ENCODE assay signal across 16 cellular contexts in the genomic region with DNA sequence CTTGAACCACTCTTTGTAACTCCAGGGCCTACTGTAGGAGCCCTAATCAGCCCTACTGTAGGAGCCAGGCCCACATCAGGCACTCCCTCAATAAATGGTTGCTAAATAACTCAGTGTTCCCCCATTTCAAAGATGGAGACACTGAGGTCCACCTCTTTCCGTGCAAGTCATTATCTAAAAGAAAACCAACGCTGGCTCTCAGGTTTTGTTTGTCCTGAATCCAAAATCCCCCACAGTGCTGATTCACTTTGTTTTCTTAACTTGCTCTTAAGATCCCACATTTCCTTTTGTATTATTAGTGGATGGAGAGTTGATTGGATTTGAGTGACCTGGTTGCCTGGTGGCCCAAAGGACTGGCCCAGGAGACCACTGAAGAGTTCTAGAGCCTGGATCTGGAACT.
A peak's percentile ranks its signal among the peaks of the same experiment; 100 is the strongest.
DNase-seq lines count a peak whose midpoint lies in the region; ATAC-seq and TF ChIP-seq lines count a peak whose summit lies in the region.
"Had no signal": no experiment of that assay in that cellular context is flagged by ENCODE, and none has a peak within 500 bp of the region (broad histone marks: within the 10 kb centered on the region; RNA-seq: fewer than 3 reads in every experiment).

No MANE protein-coding gene starts in this region.

- H3K14ac ChIP-seq in trophoblast cell (ENCODE audit: low read length) = no peak overlapping the region

- H2BK120ac ChIP-seq in trophoblast cell (ENCODE audit: insufficient read depth, low read length, poor library complexity) = no peak overlapping the region

- H3K36me3 Mint-ChIP-seq in chondrocyte (ENCODE audit: low read depth) (no peaks in the 10 kb centered on the region), MCF 10A (ENCODE audit: insufficient read depth, unreplicated experiment) (no peaks in the 10 kb centered on the region), natural killer cell (no peaks in the 10 kb centered on the region)

- H3K9ac ChIP-seq in trophoblast cell (ENCODE audit: low read length) = no peak overlapping the region

- no peak overlapping the region for H4K12ac ChIP-seq in trophoblast cell (ENCODE audit: low read depth, low read length)

- ATAC-seq in natural killer cell (no peak), heart left ventricle (no peak)

- no peak overlapping the region for H3K4ac ChIP-seq in trophoblast cell (ENCODE audit: low read depth, low read length)

- no peak for DNase-seq in chondrocyte (ENCODE audit: low spot score)
- DNase-seq in trophoblast cell = no peak
- no peak for DNase-seq in MCF 10A (ENCODE audit: unreplicated experiment)
- no peak for DNase-seq in natural killer cell
- DNase-seq in Ammon's horn (ENCODE audit: low spot score) = no peak
- DNase-seq in heart left ventricle = no peak
- DNase-seq: CD4-positive, alpha-beta T cell; H9; NCI-H1417 treated with DMSO at 0.1 percent for 48 hours; NCI-H1930; NCI-H2171; NCI-H510A; NCI-H774; SJCRH30 had no signal

- no peak overlapping the region for H3K4me3 ChIP-seq in trophoblast cell (ENCODE audit: low read depth, low read length)
- no peak overlapping the region for H3K4me3 ChIP-seq in heart left ventricle
- H3K4me3 ChIP-seq: SJCRH30 had no signal

- POLR2A ChIA-PET in MCF 10A (lab: Yijun Ruan, JAX) = no interaction called here

- H3K27me3 Mint-ChIP-seq in chondrocyte (ENCODE audit: low read depth) = no peaks in the 10 kb centered on the region
- no peaks in the 10 kb centered on the region for H3K27me3 Mint-ChIP-seq in MCF 10A (ENCODE audit: insufficient read depth, unreplicated experiment)
- peaks cover 0 to 8% of the 10 kb centered on the region in 2 donors for H3K27me3 Mint-ChIP-seq in natural killer cell (ENCODE audit: low read depth in 2 of 2)
- H3K27me3 Mint-ChIP-seq: CD4-positive, alpha-beta T cell had no signal

- no peak overlapping the region for H4K91ac ChIP-seq in trophoblast cell (ENCODE audit: low read depth, low read length)

- H3K36me3 ChIP-seq in trophoblast cell (ENCODE audit: control insufficient read depth in 1 of 2, insufficient read depth in 2 of 2, low read length in 2 of 2) = peaks cover 12 to 13% of the 10 kb centered on the region in 2 experiments
- no peaks in the 10 kb centered on the region for H3K36me3 ChIP-seq in heart left ventricle
- H3K36me3 ChIP-seq: SJCRH30 had no signal

- TF ChIP-seq POLR2A in heart left ventricle (IDR thresholded peaks at IDR 0.05) = no peak

- H3K4me3 Mint-ChIP-seq in chondrocyte (ENCODE audit: unreplicated experiment) = no peak overlapping the region
- H3K4me3 Mint-ChIP-seq in MCF 10A (ENCODE audit: unreplicated experiment) = no peak overlapping the region
- no peak overlapping the region for H3K4me3 Mint-ChIP-seq in natural killer cell
- H3K4me3 Mint-ChIP-seq: CD4-positive, alpha-beta T cell; H9 had no signal

- H3K27ac Mint-ChIP-seq in chondrocyte (ENCODE audit: unreplicated experiment) = peak overlapping the region; percentile 10
- H3K27ac Mint-ChIP-seq in MCF 10A (ENCODE audit: low read depth, unreplicated experiment) = no peak overlapping the region
- H3K27ac Mint-ChIP-seq in natural killer cell = no peak overlapping the region
- H3K27ac Mint-ChIP-seq: CD4-positive, alpha-beta T cell had no signal

- CTCF ChIA-PET in MCF 10A (lab: Yijun Ruan, JAX) = no interaction called here

- H2BK12ac ChIP-seq in trophoblast cell (ENCODE audit: low read length) = no peak overlapping the region

- no peaks in the 10 kb centered on the region for H3K79me2 ChIP-seq in trophoblast cell (ENCODE audit: control insufficient read depth, insufficient read depth, low read length, poor library complexity)

- H2AFZ ChIP-seq in trophoblast cell (ENCODE audit: insufficient read depth, low read length, poor library complexity) = no peak overlapping the region

- peak overlapping the region; percentile 12 for H4K8ac ChIP-seq in trophoblast cell (ENCODE audit: low read depth, low read length)

- H3K9me3 ChIP-seq in trophoblast cell (ENCODE audit: insufficient read depth, low read depth, low read length) (peaks cover 3% of the 10 kb centered on the region), heart left ventricle (no peaks in the 10 kb centered on the region)
- H3K9me3 ChIP-seq: SJCRH30 had no signal

- H3K4me2 ChIP-seq in trophoblast cell (ENCODE audit: low read length) = no peak overlapping the region

- H3K27me3 ChIP-seq in trophoblast cell (ENCODE audit: insufficient read depth, low read length) (no peaks in the 10 kb centered on the region), heart left ventricle (no peaks in the 10 kb centered on the region)

- H3K23ac ChIP-seq in trophoblast cell (ENCODE audit: low read length) = no peak overlapping the region

- H3K27ac ChIP-seq in C4-2B (peak overlapping the region; percentile 23; the same call in 1 of the 2 replicates), VCaP (peak overlapping the region; percentile 36), trophoblast cell (ENCODE audit: low read depth, low read length) (no peak overlapping the region), heart left ventricle (no peak overlapping the region)
- H3K27ac ChIP-seq: SJCRH30 had no signal

- BruUV-seq in MCF 10A (replicated peaks; lab: Mats Ljungman, UMichigan) = no TSS peak

- no peak overlapping the region for H2AK5ac ChIP-seq in trophoblast cell (ENCODE audit: low read length)

- no CpG with 5 or more reads among the region's 2 CpGs for WGBS in trophoblast cell (ENCODE audit: extremely low coverage, insufficient coverage, insufficient read length)
- WGBS in heart left ventricle, 4 donors = 72 to 90% (median 79%) methylated on average over 2 of the region's 2 CpGs

- H3K4me1 ChIP-seq in trophoblast cell (ENCODE audit: control insufficient read depth in 1 of 2, insufficient read depth in 2 of 2, low read length in 2 of 2) (peaks cover 10 to 20% of the 10 kb centered on the region in 2 experiments), heart left ventricle (peaks cover 0 to 6% (median 0%) of the 10 kb centered on the region in 12 donors)
- H3K4me1 ChIP-seq: SJCRH30 had no signal

- no peak overlapping the region for H2BK5ac ChIP-seq in trophoblast cell (ENCODE audit: low read depth, low read length, poor library complexity)

- TF ChIP-seq CTCF in C4-2B (conservative IDR thresholded peaks at IDR 0.05) (no peak), VCaP (conservative IDR thresholded peaks at IDR 0.05) (no peak), chondrocyte (IDR thresholded peaks at IDR 0.05) (no peak), MCF 10A (IDR thresholded peaks at IDR 0.05; ENCODE audit: unreplicated experiment) (no peak), natural killer cell (IDR thresholded peaks at IDR 0.05) (no peak), heart left ventricle (IDR thresholded peaks at IDR 0.05) (no peak)

- intact Hi-C loops in MCF 10A (cut with micrococcal nuclease) = no loop called here
- intact Hi-C loops in natural killer cell (cut with micrococcal nuclease) = no loop called here
- intact Hi-C loops in heart left ventricle (cut with DNase I) = loop anchor here in 6 of 10 donors (5.0 to 10.0 kb wide), 4 partner anchors 151 to 319 kb away; no protein-coding TSS in a partner anchor

- H3K9me3 Mint-ChIP-seq in chondrocyte (ENCODE audit: low read depth) (peaks cover 3% of the 10 kb centered on the region), MCF 10A (ENCODE audit: unreplicated experiment) (no peaks in the 10 kb centered on the region), natural killer cell (no peaks in the 10 kb centered on the region)
- H3K9me3 Mint-ChIP-seq: CD4-positive, alpha-beta T cell; H9 had no signal

- no peak overlapping the region for H3K18ac ChIP-seq in trophoblast cell (ENCODE audit: low read length)

- peaks cover 29% of the 10 kb centered on the region for H3K4me1 Mint-ChIP-seq in chondrocyte (ENCODE audit: low read depth)
- no peaks in the 10 kb centered on the region for H3K4me1 Mint-ChIP-seq in MCF 10A (ENCODE audit: insufficient read depth, unreplicated experiment)
- no peaks in the 10 kb centered on the region for H3K4me1 Mint-ChIP-seq in natural killer cell

- peaks cover 16% of the 10 kb centered on the region for H3K79me1 ChIP-seq in trophoblast cell (ENCODE audit: low read length)

Comparison
In these comparisons a context has a peak if more than half of its experiments do, and no peak if none do; other contexts are left out.
1. H3K27ac ChIP-seq: peak in C4-2B (single experiment) and VCaP (single experiment); none in trophoblast cell (single experiment) and heart left ventricle (0 of 12).
2. intact Hi-C loops: an anchor here in heart left ventricle (5.0 to 10.0 kb wide); none called in MCF 10A and natural killer cell.